In the genomic region with DNA sequence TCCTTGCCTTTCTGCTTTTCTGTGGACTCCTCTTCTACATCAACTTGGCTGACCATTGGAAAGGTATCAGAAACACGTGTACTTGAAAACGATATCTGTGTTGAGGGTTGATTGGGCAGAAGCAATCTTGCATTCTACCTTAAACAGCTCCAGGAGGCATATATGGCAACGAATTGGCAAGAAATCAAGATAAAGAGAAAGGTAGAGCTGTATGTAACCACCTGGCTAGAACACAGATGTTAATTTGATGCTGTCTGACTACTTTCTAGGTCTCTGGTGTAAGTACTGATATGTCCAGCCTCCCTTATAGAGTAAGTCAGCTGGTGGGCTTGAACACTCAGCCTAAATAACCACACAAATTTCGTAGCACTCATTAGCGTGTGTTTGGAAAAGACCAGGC, we compare ENCODE assay signal across 12 cellular contexts. TPM values are rescaled to one million over a fixed set of nuclear protein-coding genes. Genes with fewer than 3 reads are reported as not detected.
DNase-seq lines count a peak whose midpoint lies in the region; ATAC-seq and TF ChIP-seq lines count a peak whose summit lies in the region.
"Had no signal": no experiment of that assay in that cellular context is flagged by ENCODE, and none has a peak within 500 bp of the region (broad histone marks: within the 10 kb centered on the region; RNA-seq: fewer than 3 reads in every experiment).

No MANE protein-coding gene starts in this region.

- H3K27me3 Mint-ChIP-seq in CD4-positive, CD25-positive, alpha-beta regulatory T cell: no peaks in the 10 kb centered on the region
- no peaks in the 10 kb centered on the region for H3K27me3 Mint-ChIP-seq in activated T-helper 1 cell treated with anti-CD3 and anti-CD28 coated beads, Interleukin-12 subunit alpha, Interleukin-12 subunit beta, Interleukin-2, Interleukin-4 antibody, amounts not matched to agents 30 ng/mL and 10 ng/mL and 1 ng/mL, durations not matched to agents 14 hours and 24 hours and 36 hours (ENCODE audit: insufficient read depth)

- H3K4me1 Mint-ChIP-seq in CD4-positive, CD25-positive, alpha-beta regulatory T cell: peaks cover 16 to 46% (median 35%) of the 10 kb centered on the region in 4 donors
- H3K4me1 Mint-ChIP-seq in activated T-helper 1 cell treated with anti-CD3 and anti-CD28 coated beads, Interleukin-12 subunit alpha, Interleukin-12 subunit beta, Interleukin-2, Interleukin-4 antibody, amounts not matched to agents 30 ng/mL and 10 ng/mL and 1 ng/mL, durations not matched to agents 14 hours and 24 hours and 36 hours (ENCODE audit: low read depth): peaks cover 37% of the 10 kb centered on the region

- ATAC-seq in CD4-positive, CD25-positive, alpha-beta regulatory T cell (ENCODE audit: low read depth in 2 of 2): no peak

- H2BK15ac ChIP-seq in mesendoderm (replicated peaks; ENCODE audit: low read depth): no peak overlapping the region

- intact Hi-C loops in activated T-helper 1 cell treated with anti-CD3 and anti-CD28 coated beads, Interleukin-12 subunit alpha, Interleukin-12 subunit beta, Interleukin-2, Interleukin-4 antibody, amounts not matched to agents 30 ng/mL and 10 ng/mL and 1 ng/mL, durations not matched to agents 14 hours and 24 hours and 36 hours (cut with micrococcal nuclease): loop anchor here (5.0 kb wide), 2 partner anchors 186 to 201 kb away; a partner anchor contains a TSS

- no peak overlapping the region for H4K8ac ChIP-seq in mesendoderm (ENCODE audit: low read depth, low read length)

- H3K9me3 ChIP-seq in CD4-positive, CD25-positive, alpha-beta regulatory T cell (ENCODE audit: control insufficient read depth in 2 of 2, low read length in 2 of 2): no peaks in the 10 kb centered on the region
- H3K9me3 ChIP-seq: colonic mucosa, heart right ventricle had no signal

- H3K27ac Mint-ChIP-seq in CD4-positive, CD25-positive, alpha-beta regulatory T cell: peak overlapping the region; percentile 61 to 94 (median 93)
- H3K27ac Mint-ChIP-seq in activated T-helper 1 cell treated with anti-CD3 and anti-CD28 coated beads, Interleukin-12 subunit alpha, Interleukin-12 subunit beta, Interleukin-2, Interleukin-4 antibody, amounts not matched to agents 30 ng/mL and 10 ng/mL and 1 ng/mL, durations not matched to agents 14 hours and 24 hours and 36 hours: peak overlapping the region; percentile 85

- no peak overlapping the region for H4K5ac ChIP-seq in mesendoderm (ENCODE audit: low read length)

- H3K36me3 ChIP-seq in CD4-positive, CD25-positive, alpha-beta regulatory T cell (ENCODE audit: control insufficient read depth, insufficient read depth, low read length): peaks cover 16% of the 10 kb centered on the region
- H3K36me3 ChIP-seq in mesendoderm (ENCODE audit: control insufficient read depth, insufficient read depth, low read length): no peaks in the 10 kb centered on the region
- H3K36me3 ChIP-seq: colonic mucosa had no signal

- H3K27ac ChIP-seq in CD4-positive, CD25-positive, alpha-beta regulatory T cell (ENCODE audit: insufficient read depth, low read length, poor library complexity, severe bottlenecking): no peak overlapping the region
- H3K27ac ChIP-seq in HL-60 (replicated peaks) (peak overlapping the region; percentile 80; the same call in 1 of the 2 replicates), mesendoderm (ENCODE audit: low read depth, low read length) (no peak overlapping the region)

- H3K4me2 ChIP-seq in mesendoderm (ENCODE audit: low read length): no peak overlapping the region

- no peak for TF ChIP-seq CTCF in HL-60 (IDR thresholded peaks at IDR 0.05; ENCODE audit: insufficient read depth, low read length)

- H3K18ac ChIP-seq in mesendoderm (ENCODE audit: low read length): no peak overlapping the region

- no peaks in the 10 kb centered on the region for H3K27me3 ChIP-seq in CD4-positive, CD25-positive, alpha-beta regulatory T cell (ENCODE audit: control insufficient read depth, insufficient read depth, low read length)
- no peaks in the 10 kb centered on the region for H3K27me3 ChIP-seq in HL-60 (ENCODE audit: insufficient read depth, poor library complexity, severe bottlenecking)
- no peaks in the 10 kb centered on the region for H3K27me3 ChIP-seq in mesendoderm (ENCODE audit: insufficient read depth, low read length, poor library complexity)
- H3K27me3 ChIP-seq: colonic mucosa, heart right ventricle had no signal

- peaks cover 31% of the 10 kb centered on the region for H3K4me1 ChIP-seq in CD4-positive, CD25-positive, alpha-beta regulatory T cell (ENCODE audit: control insufficient read depth, insufficient read depth, low read length, poor library complexity, severe bottlenecking)
- H3K4me1 ChIP-seq in mesendoderm (ENCODE audit: control insufficient read depth, low read depth, low read length): peaks cover 2% of the 10 kb centered on the region

- no peaks in the 10 kb centered on the region for H3K79me2 ChIP-seq in mesendoderm (ENCODE audit: control insufficient read depth, insufficient read depth, low read length)

- H3K4me3 Mint-ChIP-seq in CD4-positive, CD25-positive, alpha-beta regulatory T cell: peak overlapping the region; percentile 89 to 96 (median 91)
- peak overlapping the region; percentile 88 for H3K4me3 Mint-ChIP-seq in activated T-helper 1 cell treated with anti-CD3 and anti-CD28 coated beads, Interleukin-12 subunit alpha, Interleukin-12 subunit beta, Interleukin-2, Interleukin-4 antibody, amounts not matched to agents 30 ng/mL and 10 ng/mL and 1 ng/mL, durations not matched to agents 14 hours and 24 hours and 36 hours

- peaks cover 19% of the 10 kb centered on the region for H3K36me3 Mint-ChIP-seq in CD4-positive, CD25-positive, alpha-beta regulatory T cell
- H3K36me3 Mint-ChIP-seq in activated T-helper 1 cell treated with anti-CD3 and anti-CD28 coated beads, Interleukin-12 subunit alpha, Interleukin-12 subunit beta, Interleukin-2, Interleukin-4 antibody, amounts not matched to agents 30 ng/mL and 10 ng/mL and 1 ng/mL, durations not matched to agents 14 hours and 24 hours and 36 hours (ENCODE audit: low read depth): peaks cover 22% of the 10 kb centered on the region

- H3K9ac ChIP-seq in mesendoderm (ENCODE audit: low read length): peak overlapping the region; percentile 84

- H2BK5ac ChIP-seq in mesendoderm (ENCODE audit: low read length): no peak overlapping the region

- H3K4ac ChIP-seq in mesendoderm (ENCODE audit: low read depth, low read length): no peak overlapping the region

- no peak overlapping the region for H2BK120ac ChIP-seq in mesendoderm (ENCODE audit: low read depth, low read length)

- H3K56ac ChIP-seq in mesendoderm (ENCODE audit: low read length): peak overlapping the region; percentile 52

- peaks cover 0 to 2% (median 0%) of the 10 kb centered on the region in 7 donors for H3K9me3 Mint-ChIP-seq in CD4-positive, CD25-positive, alpha-beta regulatory T cell
- no peaks in the 10 kb centered on the region for H3K9me3 Mint-ChIP-seq in activated T-helper 1 cell treated with anti-CD3 and anti-CD28 coated beads, Interleukin-12 subunit alpha, Interleukin-12 subunit beta, Interleukin-2, Interleukin-4 antibody, amounts not matched to agents 30 ng/mL and 10 ng/mL and 1 ng/mL, durations not matched to agents 14 hours and 24 hours and 36 hours

- H3K79me1 ChIP-seq in mesendoderm (ENCODE audit: low read length): peaks cover 2% of the 10 kb centered on the region

- H3K23ac ChIP-seq in mesendoderm (ENCODE audit: low read length): no peak overlapping the region

- H2AK5ac ChIP-seq in mesendoderm (ENCODE audit: low read length): no peak overlapping the region

- WGBS in mesendoderm (ENCODE audit: extremely low coverage, insufficient coverage, low lambda C conversion rate): no CpG with 5 or more reads among the region's 5 CpGs

- H3K4me3 ChIP-seq in CD4-positive, CD25-positive, alpha-beta regulatory T cell (ENCODE audit: low read depth, low read length): peak overlapping the region; percentile 80
- H3K4me3 ChIP-seq in HL-60 (replicated peaks; ENCODE audit: insufficient read depth, low read length) (no peak overlapping the region), mesendoderm (ENCODE audit: low read length) (no peak overlapping the region)

- no peak for DNase-seq in CD4-positive, CD25-positive, alpha-beta regulatory T cell
- DNase-seq in HL-60 (ENCODE audit: low read depth in 1 of 2, low spot score in 1 of 2): no peak
- DNase-seq in activated T-helper 1 cell treated with anti-CD3 and anti-CD28 coated beads, Interleukin-12 subunit alpha, Interleukin-12 subunit beta, Interleukin-2, Interleukin-4 antibody, amounts not matched to agents 30 ng/mL and 10 ng/mL and 1 ng/mL, durations not matched to agents 14 hours and 24 hours and 36 hours (ENCODE audit: low spot score): no peak
- DNase-seq in mesendoderm: no peak
- no peak for DNase-seq in anterior cingulate cortex (lab: John Stamatoyannopoulos, UW)
- no peak for DNase-seq in amniotic stem cell (lab: John Stamatoyannopoulos, UW)
- DNase-seq in GM19240 (ENCODE audit: insufficient read length, low spot score): no peak
- DNase-seq in NCI-H526 (lab: John Stamatoyannopoulos, UW): no peak
- DNase-seq: colonic mucosa; heart right ventricle; stimulated activated CD4-positive, alpha-beta T cell treated with anti-CD3 and anti-CD28 coated beads, Interleukin-4, amount 100 ng/mL, for 1 hour had no signal

RNA-seq across cellular contexts. Expression of a gene that starts 1.3 kb away (rescaled TPM):
- 71.3 TPM for total RNA-seq in CD4-positive, CD25-positive, alpha-beta regulatory T cell
- polyA plus RNA-seq in CD4-positive, CD25-positive, alpha-beta regulatory T cell: 10 to 100 TPM; 42.1 to 53.5 (median 45.7) TPM
- 48.1 and 53.6 TPM in 2 replicates for total RNA-seq in activated T-helper 1 cell treated with anti-CD3 and anti-CD28 coated beads, Interleukin-12 subunit alpha, Interleukin-12 subunit beta, Interleukin-2, Interleukin-4 antibody, amounts not matched to agents 30 ng/mL and 10 ng/mL and 1 ng/mL, durations not matched to agents 14 hours and 24 hours and 36 hours
- polyA plus RNA-seq in mesendoderm (2013, experiment 1 of 2): 17.9 TPM
- polyA plus RNA-seq in mesendoderm (2013, experiment 2 of 2): 17.2 TPM

RNA-seq across cellular contexts. Expression of a gene that starts 10.8 kb away (rescaled TPM):
- total RNA-seq in CD4-positive, CD25-positive, alpha-beta regulatory T cell: 14.8 TPM
- polyA plus RNA-seq in CD4-positive, CD25-positive, alpha-beta regulatory T cell: 1 to 10 TPM; 1.3 to 3.6 (median 1.7) TPM
- total RNA-seq in activated T-helper 1 cell treated with anti-CD3 and anti-CD28 coated beads, Interleukin-12 subunit alpha, Interleukin-12 subunit beta, Interleukin-2, Interleukin-4 antibody, amounts not matched to agents 30 ng/mL and 10 ng/mL and 1 ng/mL, durations not matched to agents 14 hours and 24 hours and 36 hours: 13.9 and 14.9 TPM in 2 replicates
- 0.67 TPM for polyA plus RNA-seq in mesendoderm (2013, experiment 1 of 2)
- polyA plus RNA-seq in mesendoderm (2013, experiment 2 of 2): 0.63 TPM

RNA-seq across cellular contexts. Expression of a gene that starts 17.8 kb away (rescaled TPM):
- total RNA-seq in CD4-positive, CD25-positive, alpha-beta regulatory T cell: 1.2 TPM
- polyA plus RNA-seq in CD4-positive, CD25-positive, alpha-beta regulatory T cell: under 1 TPM; 0.09 to 0.62 (median 0.18) TPM
- total RNA-seq in activated T-helper 1 cell treated with anti-CD3 and anti-CD28 coated beads, Interleukin-12 subunit alpha, Interleukin-12 subunit beta, Interleukin-2, Interleukin-4 antibody, amounts not matched to agents 30 ng/mL and 10 ng/mL and 1 ng/mL, durations not matched to agents 14 hours and 24 hours and 36 hours: 23.9 and 25.1 TPM in 2 replicates
- 14.2 TPM for polyA plus RNA-seq in mesendoderm (2013, experiment 1 of 2)
- 14.5 TPM for polyA plus RNA-seq in mesendoderm (2013, experiment 2 of 2)

RNA-seq across cellular contexts. Expression of a gene that starts 26.4 kb away (rescaled TPM):
- total RNA-seq in CD4-positive, CD25-positive, alpha-beta regulatory T cell: 343 TPM
- polyA plus RNA-seq in CD4-positive, CD25-positive, alpha-beta regulatory T cell: 100 to 1,000 TPM; 119 to 164 (median 153) TPM
- total RNA-seq in activated T-helper 1 cell treated with anti-CD3 and anti-CD28 coated beads, Interleukin-12 subunit alpha, Interleukin-12 subunit beta, Interleukin-2, Interleukin-4 antibody, amounts not matched to agents 30 ng/mL and 10 ng/mL and 1 ng/mL, durations not matched to agents 14 hours and 24 hours and 36 hours: 371 and 394 TPM in 2 replicates
- 2.1 TPM for polyA plus RNA-seq in mesendoderm (2013, experiment 1 of 2)
- polyA plus RNA-seq in mesendoderm (2013, experiment 2 of 2): 2.4 TPM

RNA-seq across cellular contexts. Expression of a gene that starts 34.3 kb away (rescaled TPM):
- not detected for total RNA-seq in CD4-positive, CD25-positive, alpha-beta regulatory T cell
- polyA plus RNA-seq in CD4-positive, CD25-positive, alpha-beta regulatory T cell: not detected
- total RNA-seq in activated T-helper 1 cell treated with anti-CD3 and anti-CD28 coated beads, Interleukin-12 subunit alpha, Interleukin-12 subunit beta, Interleukin-2, Interleukin-4 antibody, amounts not matched to agents 30 ng/mL and 10 ng/mL and 1 ng/mL, durations not matched to agents 14 hours and 24 hours and 36 hours: not detected in 2 replicates
- 0.58 TPM for polyA plus RNA-seq in mesendoderm (2013, experiment 1 of 2)
- 0.57 TPM for polyA plus RNA-seq in mesendoderm (2013, experiment 2 of 2)
- total RNA-seq: LHCN-M2 had no signal

Comparison
In these comparisons a context has a peak if more than half of its experiments do, and no peak if none do; other contexts are left out.
1. RNA of a gene that starts 17.8 kb away (total RNA-seq): 23.9 to 25.1 TPM in activated T-helper 1 cell treated with anti-CD3 and anti-CD28 coated beads, Interleukin-12 subunit alpha, Interleukin-12 subunit beta, Interleukin-2, Interleukin-4 antibody, amounts not matched to agents 30 ng/mL and 10 ng/mL and 1 ng/mL, durations not matched to agents 14 hours and 24 hours and 36 hours; 1.2 TPM in CD4-positive, CD25-positive, alpha-beta regulatory T cell (single experiment); every median in the first group is over 10 times any median in the second.